Comparison of ENCODE assay signal across 27 cellular contexts in the genomic region with DNA sequence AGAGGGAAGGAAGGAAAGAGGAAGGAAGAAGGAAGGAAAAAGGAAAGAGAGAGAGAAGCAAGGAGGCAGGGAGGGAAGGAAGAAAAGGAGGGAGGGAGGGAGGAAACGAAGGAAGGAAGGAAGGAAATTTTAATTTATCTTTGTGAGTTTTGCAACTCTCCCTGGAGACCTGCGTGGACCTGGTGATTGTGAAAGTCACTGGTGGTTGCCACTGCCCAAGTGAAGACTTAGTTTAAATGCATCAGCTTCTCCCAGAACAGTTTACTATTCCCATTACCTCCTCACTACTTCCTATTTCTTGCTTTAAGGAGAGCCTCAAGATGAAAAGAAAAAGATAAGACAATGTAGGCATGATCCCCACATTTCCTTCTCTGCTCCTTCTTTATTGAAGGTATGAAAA.
DNase-seq lines count a peak whose midpoint lies in the region; ATAC-seq, FAIRE-seq and TF ChIP-seq lines count a peak whose summit lies in the region.
"Had no signal": no experiment of that assay in that cellular context is flagged by ENCODE, and none has a peak within 500 bp of the region (broad histone marks: within the 10 kb centered on the region; RNA-seq: fewer than 3 reads in every experiment).

No MANE protein-coding gene starts in this region.

- no peak overlapping the region for H3K4me3 ChIP-seq in BLaER1 treated with 17β-estradiol and CSF1 and Interleukin-3, amounts not matched to agents 10 nM and 100 nM
- H3K4me3 ChIP-seq in NB4 (ENCODE audit: low read depth, low read length) (no peak overlapping the region), K562 (no peak overlapping the region), hepatocyte (no peak overlapping the region)
- H3K4me3 ChIP-seq: SK-N-MC had no signal

- no TSS peak for BruUV-seq in K562 (replicated peaks; lab: Mats Ljungman, UMichigan)

- H3K9me1 ChIP-seq in K562 (ENCODE audit: control insufficient read depth, insufficient read depth, low read length), result no peaks in the 10 kb centered on the region

- no peak for ATAC-seq in K562
- no peak for ATAC-seq in HG02973 (IDR thresholded peaks at IDR 0.05; ENCODE audit: unreplicated experiment)
- ATAC-seq in GM21825 (IDR thresholded peaks at IDR 0.05; ENCODE audit: unreplicated experiment), result no peak

- no peak overlapping the region for H3K9ac ChIP-seq in BLaER1 treated with 17β-estradiol and CSF1 and Interleukin-3, amounts not matched to agents 10 nM and 100 nM
- no peak overlapping the region for H3K9ac ChIP-seq in K562 (ENCODE audit: insufficient read depth in 1 of 2, low read depth in 2 of 2, low read length in 2 of 2)

- H3K79me2 ChIP-seq in K562 (ENCODE audit: control insufficient read depth, insufficient read depth, low read length), result no peaks in the 10 kb centered on the region
- no peaks in the 10 kb centered on the region for H3K79me2 ChIP-seq in hepatocyte

- POLR2A ChIA-PET in K562 (lab: Yijun Ruan, JAX), result no interaction called here

- FAIRE-seq in K562 (lab: Jason Lieb, UNC), result no peak
- FAIRE-seq: A204.1, GM18507, H54, RCC 7860 had no signal

- TF ChIP-seq POLR2A in NB4 (IDR thresholded peaks at IDR 0.05; ENCODE audit: extremely low read depth, insufficient read length) (no peak), K562 (conservative IDR thresholded peaks at IDR 0.05) (no peak)

- H4K20me1 ChIP-seq in BLaER1 treated with 17β-estradiol and CSF1 and Interleukin-3, amounts not matched to agents 10 nM and 100 nM, result no peaks in the 10 kb centered on the region
- H4K20me1 ChIP-seq in K562 (replicated peaks; ENCODE audit: control insufficient read depth, insufficient read depth, low read length) (no peaks in the 10 kb centered on the region), hepatocyte (ENCODE audit: insufficient read depth, poor library complexity, severe bottlenecking) (no peaks in the 10 kb centered on the region)

- peak overlapping the region in 9 of 11 experiments; percentile 7 to 60 (median 29); a peak in 17 of 22 replicates for H3K4me2 ChIP-seq in BLaER1 treated with 17β-estradiol and CSF1 and Interleukin-3, amounts not matched to agents 10 nM and 100 nM
- H3K4me2 ChIP-seq in K562 (ENCODE audit: insufficient read depth, low read length) (no peak overlapping the region), hepatocyte (peak overlapping the region; percentile 11)

- peaks cover 11% of the 10 kb centered on the region for H3K9me3 Mint-ChIP-seq in mesothelial cell of epicardium

- H3K9me3 ChIP-seq in BLaER1 treated with 17β-estradiol and CSF1 and Interleukin-3, amounts not matched to agents 10 nM and 100 nM (replicated peaks in 1 of 11), result peaks cover 15 to 43% (median 28%) of the 10 kb centered on the region in 11 experiments; a peak in 20 of 22 replicates
- H3K9me3 ChIP-seq in K562 (replicated peaks; ENCODE audit: control insufficient read depth, insufficient read depth, low read depth, low read length) (no peaks in the 10 kb centered on the region), hepatocyte (ENCODE audit: low read depth) (no peaks in the 10 kb centered on the region)

- in situ Hi-C loops in K562 (cut with MboI), result no loop called here

- H2AFZ ChIP-seq in K562 (ENCODE audit: low read depth, low read length), result no peak overlapping the region
- no peak overlapping the region for H2AFZ ChIP-seq in hepatocyte

- intact Hi-C loops in K562 (cut with micrococcal nuclease), result no loop called here

- no peaks in the 10 kb centered on the region for H3K36me3 Mint-ChIP-seq in mesothelial cell of epicardium

- CTCF ChIA-PET in K562 (lab: Yijun Ruan, JAX; ENCODE audit: low intra/inter-chr PET ratio), result no interaction called here

- WGBS in K562 (ENCODE audit: insufficient coverage, low coverage, missing lambda C conversion rate), result 0% methylated on average over 2 of the region's 2 CpGs
- 82% methylated on average over 2 of the region's 2 CpGs for WGBS in hepatocyte (ENCODE audit: low lambda C conversion rate, missing lambda C conversion rate)

- DNase-seq in NB4 (ENCODE audit: low read depth) (peak; percentile 5), K562 (ENCODE audit: extremely low read depth in 1 of 4, low spot score in 3 of 4) (no peak), hepatocyte (ENCODE audit: low spot score) (no peak), mesothelial cell of epicardium (ENCODE audit: low spot score in 2 of 2, unreplicated experiment in 2 of 2) (no peak)
- no peak for DNase-seq in activated naive CD4-positive, alpha-beta T cell treated with Interleukin-2 at 50 U/mL for 16 hours
- DNase-seq: C1 segment of cervical spinal cord; CD4-positive, alpha-beta memory T cell; COR-L47; DMS53; NCI-H1092; NCI-H1436; NCI-H187; NCI-H2081 treated with DMSO at 0.1 percent for 48 hours; NCI-H2171; NCI-H226; NCI-H510A; NCI-H69; SIG-M5 had no signal

- no peak overlapping the region for H3K4me3 Mint-ChIP-seq in mesothelial cell of epicardium
- H3K4me3 Mint-ChIP-seq: CD4-positive, alpha-beta memory T cell; IgD-negative memory B cell had no signal

- peak overlapping the region in 5 of 11 experiments; percentile 30 to 67 (median 59); a peak in 10 of 22 replicates for H3K27ac ChIP-seq in BLaER1 treated with 17β-estradiol and CSF1 and Interleukin-3, amounts not matched to agents 10 nM and 100 nM
- H3K27ac ChIP-seq in K562 (ENCODE audit: extremely low read depth, low read depth, low read length) (no peak overlapping the region), hepatocyte (peak overlapping the region; percentile 24)
- H3K27ac ChIP-seq: SK-N-MC had no signal

- H3K27me3 Mint-ChIP-seq in mesothelial cell of epicardium (ENCODE audit: low read depth), result peaks cover 4% of the 10 kb centered on the region
- H3K27me3 Mint-ChIP-seq: CD4-positive, alpha-beta memory T cell had no signal

- H3K4me1 Mint-ChIP-seq in mesothelial cell of epicardium, result no peaks in the 10 kb centered on the region

- peaks cover 12 to 43% (median 33%) of the 10 kb centered on the region in 10 experiments for H3K4me1 ChIP-seq in BLaER1 treated with 17β-estradiol and CSF1 and Interleukin-3, amounts not matched to agents 10 nM and 100 nM
- H3K4me1 ChIP-seq in K562 (replicated peaks in 1 of 2; ENCODE audit: control insufficient read depth in 2 of 2, insufficient read depth in 2 of 2, low read length in 2 of 2) (no peaks in the 10 kb centered on the region), hepatocyte (ENCODE audit: insufficient read depth) (no peaks in the 10 kb centered on the region)

- no peak overlapping the region for H3K27ac Mint-ChIP-seq in mesothelial cell of epicardium
- H3K27ac Mint-ChIP-seq: CD4-positive, alpha-beta memory T cell; IgD-negative memory B cell had no signal

- no peak for TF ChIP-seq EP300 in K562 (IDR thresholded peaks at IDR 0.05; ENCODE audit: low read length)

- no peaks in the 10 kb centered on the region for H3K27me3 ChIP-seq in BLaER1 treated with 17β-estradiol and CSF1 and Interleukin-3, amounts not matched to agents 10 nM and 100 nM
- no peaks in the 10 kb centered on the region for H3K27me3 ChIP-seq in K562 (ENCODE audit: control insufficient read depth in 2 of 2, insufficient read depth in 2 of 2, low read length in 2 of 2)
- no peaks in the 10 kb centered on the region for H3K27me3 ChIP-seq in hepatocyte

- no peak for TF ChIP-seq CTCF in NB4 (IDR thresholded peaks at IDR 0.05; ENCODE audit: low read depth, low read length)
- no peak for TF ChIP-seq CTCF in K562 (IDR thresholded peaks at IDR 0.05 in 2 of 3, conservative IDR thresholded peaks at IDR 0.05 in 1 of 3; ENCODE audit: insufficient read depth in 2 of 3, low read depth in 1 of 3, low read length in 3 of 3)
- no peak for TF ChIP-seq CTCF in hepatocyte (IDR thresholded peaks at IDR 0.05; ENCODE audit: poor library complexity)
- TF ChIP-seq CTCF in mesothelial cell of epicardium (IDR thresholded peaks at IDR 0.05; ENCODE audit: unreplicated experiment), result no peak

- H3K9me2 ChIP-seq in hepatocyte (replicated peaks; ENCODE audit: insufficient read depth), result no peaks in the 10 kb centered on the region

- H3K36me3 ChIP-seq in BLaER1 treated with 17β-estradiol and CSF1 and Interleukin-3, amounts not matched to agents 10 nM and 100 nM, result no peaks in the 10 kb centered on the region
- H3K36me3 ChIP-seq in K562 (ENCODE audit: control insufficient read depth, insufficient read depth, low read length) (no peaks in the 10 kb centered on the region), hepatocyte (replicated peaks; ENCODE audit: insufficient read depth, low read depth) (no peaks in the 10 kb centered on the region)

- no peak for TF ChIP-seq RAD21 in K562 (CRISPR knock-in tag; conservative IDR thresholded peaks at IDR 0.05 in 1 of 2, IDR thresholded peaks at IDR 0.05 in 1 of 2)

TF ChIP-seq in K562, 482 proteins besides CTCF, POLR2A, EP300 and RAD21 (continues in another document):
- TF ChIP-seq SMAD1 (IDR thresholded peaks at IDR 0.05; ENCODE audit: low read depth, low read length, partially characterized antibody) (no peak), STAG1 (CRISPR knock-in tag; IDR thresholded peaks at IDR 0.05; ENCODE audit: borderline replicate concordance) (no peak), MIER1 (IDR thresholded peaks at IDR 0.05; ENCODE audit: low read depth) (no peak), EGR1 (conservative IDR thresholded peaks at IDR 0.05) (no peak), PCBP2 (IDR thresholded peaks at IDR 0.05; ENCODE audit: low read depth, low read length, poor library complexity, severe bottlenecking) (peak; percentile 54), DIDO1 (tag; IDR thresholded peaks at IDR 0.05; ENCODE audit: low read depth) (no peak)
- TF ChIP-seq, protein P1, sequence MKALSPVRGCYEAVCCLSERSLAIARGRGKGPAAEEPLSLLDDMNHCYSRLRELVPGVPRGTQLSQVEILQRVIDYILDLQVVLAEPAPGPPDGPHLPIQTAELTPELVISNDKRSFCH (CRISPR knock-in tag; IDR thresholded peaks at IDR 0.05), result no peak
- TF ChIP-seq, protein P1 (tag; IDR thresholded peaks at IDR 0.05), result no peak
- TF ChIP-seq, protein P2, sequence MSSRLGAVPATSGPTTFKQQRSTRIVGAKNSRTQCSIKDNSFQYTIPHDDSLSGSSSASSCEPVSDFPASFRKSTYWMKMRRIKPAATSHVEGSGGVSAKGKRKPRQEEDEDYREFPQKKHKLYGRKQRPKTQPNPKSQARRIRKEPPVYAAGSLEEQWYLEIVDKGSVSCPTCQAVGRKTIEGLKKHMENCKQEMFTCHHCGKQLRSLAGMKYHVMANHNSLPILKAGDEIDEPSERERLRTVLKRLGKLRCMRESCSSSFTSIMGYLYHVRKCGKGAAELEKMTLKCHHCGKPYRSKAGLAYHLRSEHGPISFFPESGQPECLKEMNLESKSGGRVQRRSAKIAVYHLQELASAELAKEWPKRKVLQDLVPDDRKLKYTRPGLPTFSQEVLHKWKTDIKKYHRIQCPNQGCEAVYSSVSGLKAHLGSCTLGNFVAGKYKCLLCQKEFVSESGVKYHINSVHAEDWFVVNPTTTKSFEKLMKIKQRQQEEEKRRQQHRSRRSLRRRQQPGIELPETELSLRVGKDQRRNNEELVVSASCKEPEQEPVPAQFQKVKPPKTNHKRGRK (tag; IDR thresholded peaks at IDR 0.05), result peak; percentile 29; the same call in 1 of the 2 replicates
